17 cellular contexts compared by ENCODE assay signal in the genomic region with DNA sequence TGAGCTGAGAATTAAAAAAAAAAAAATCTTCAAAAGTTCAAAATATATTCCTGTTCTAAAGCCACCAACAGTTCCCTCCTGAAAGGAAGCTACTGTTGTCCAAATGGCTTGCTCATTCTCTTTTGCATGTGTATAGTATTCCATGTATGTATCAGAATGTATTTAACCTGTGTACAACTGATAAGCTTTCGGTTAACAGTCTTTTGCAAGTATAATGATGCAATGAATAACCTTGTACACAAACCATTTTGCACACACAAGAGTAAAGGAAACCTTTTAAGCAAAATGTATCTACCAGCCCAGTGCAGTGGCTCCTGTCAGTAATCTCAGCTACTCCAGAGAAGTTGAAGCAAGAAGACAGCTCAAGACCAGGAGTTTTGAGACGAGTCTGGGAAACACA.
"Had no signal": no experiment of that assay in that cellular context is flagged by ENCODE, and none has a peak within 500 bp of the region (broad histone marks: within the 10 kb centered on the region; RNA-seq: fewer than 3 reads in every experiment).

No MANE protein-coding gene starts in this region.

- H3K27me3 ChIP-seq: dorsolateral prefrontal cortex, esophagus muscularis mucosa, gastrocnemius medialis, right atrium auricular region, sigmoid colon, thyroid gland had no signal

- H3K4me1 ChIP-seq: gastrocnemius medialis, sigmoid colon, thyroid gland had no signal

- H3K27ac ChIP-seq: dorsolateral prefrontal cortex, esophagus muscularis mucosa, gastrocnemius medialis, right atrium auricular region, sigmoid colon, skin epidermis, thyroid gland had no signal

- H3K27me3 Mint-ChIP-seq: naive thymus-derived CD4-positive, alpha-beta T cell; type B pancreatic cell had no signal

- H3K9me3 Mint-ChIP-seq: naive thymus-derived CD4-positive, alpha-beta T cell; type B pancreatic cell had no signal

- H3K9me3 ChIP-seq: esophagus muscularis mucosa, gastrocnemius medialis, right atrium auricular region, sigmoid colon, thyroid gland had no signal

- H3K4me3 Mint-ChIP-seq: type B pancreatic cell had no signal

- ATAC-seq: gastrocnemius medialis; left lobe of liver; naive thymus-derived CD4-positive, alpha-beta T cell had no signal

- H3K4me3 ChIP-seq: dorsolateral prefrontal cortex, esophagus muscularis mucosa, gastrocnemius medialis, right atrium auricular region, sigmoid colon, skin epidermis, thyroid gland had no signal

- H3K27ac Mint-ChIP-seq: type B pancreatic cell had no signal

- DNase-seq: cortex of kidney; dorsolateral prefrontal cortex; effector memory CD4-positive, alpha-beta T cell; gastrocnemius medialis; glutamatergic neuron; islet precursor cell; mammary epithelial cell; naive thymus-derived CD4-positive, alpha-beta T cell; posterior cingulate gyrus; sigmoid colon; stimulated activated naive CD4-positive, alpha-beta T cell treated with Interleukin-2 at 50 U/mL for 16 hours; thyroid gland had no signal
